Comparison of ENCODE assay signal across 9 cellular contexts in genomic region chr11:93738647-93739081, GRCh38. TPM values are rescaled to one million over a fixed set of nuclear protein-coding genes. Genes with fewer than 3 reads are reported as not detected.
A peak's percentile ranks its signal among the peaks of the same experiment; 100 is the strongest.
DNase-seq lines count a peak whose midpoint lies in the region; ATAC-seq and TF ChIP-seq lines count a peak whose summit lies in the region.
"Had no signal": no experiment of that assay in that cellular context is flagged by ENCODE, and none has a peak within 500 bp of the region (broad histone marks: within the 10 kb centered on the region; RNA-seq: fewer than 3 reads in every experiment).

No MANE protein-coding gene starts in this region.

- TF ChIP-seq CTCF in Caco-2 (IDR thresholded peaks at IDR 0.05; ENCODE audit: insufficient read depth in 1 of 2, low read depth in 1 of 2, low read length in 1 of 2, severe bottlenecking in 1 of 2, unreplicated experiment in 1 of 2) (no peak), LNCaP clone FGC (IDR thresholded peaks at IDR 0.05; ENCODE audit: control insufficient read depth, extremely low read depth, insufficient read depth) (no peak), MCF 10A (IDR thresholded peaks at IDR 0.05; ENCODE audit: unreplicated experiment) (no peak)

- H3K27me3 Mint-ChIP-seq in Caco-2 (ENCODE audit: insufficient read depth, unreplicated experiment) (no peaks in the 10 kb centered on the region), MCF 10A (ENCODE audit: insufficient read depth, unreplicated experiment) (no peaks in the 10 kb centered on the region)

- ATAC-seq in GM19324 (IDR thresholded peaks at IDR 0.05; ENCODE audit: low FRiP score, unreplicated experiment), result no peak

- intact Hi-C loops in Caco-2 (cut with micrococcal nuclease; ENCODE audit: unreplicated experiment) (no loop called here), MCF 10A (cut with micrococcal nuclease) (no loop called here)

- H3K4me1 ChIP-seq in Caco-2 (peaks cover 41% of the 10 kb centered on the region), mucosa of stomach (ENCODE audit: control insufficient read depth, insufficient read depth, low read length) (peaks cover 22% of the 10 kb centered on the region)

- POLR2A ChIA-PET in Caco-2 (lab: Charles Lee), result interaction anchor here (0.7 to 1.1 kb wide), 2 partner anchors 9 to 47 kb away, joined by 3 to 10 read pairs; no protein-coding TSS in a partner anchor
- POLR2A ChIA-PET in MCF 10A (lab: Yijun Ruan, JAX), result interaction anchor here (0.6 to 8.9 kb wide), 11 partner anchors 9 to 767 kb away, joined by 3 to 169 read pairs (median 4); partner anchors contain the start of genes ANKRD49, CEP295, MED17 and MRE11

- H3K27ac Mint-ChIP-seq in Caco-2 (ENCODE audit: unreplicated experiment), result peak overlapping the region; percentile 98
- peak overlapping the region; percentile 99 for H3K27ac Mint-ChIP-seq in MCF 10A (ENCODE audit: low read depth, unreplicated experiment)

- H3K4me3 ChIP-seq in Caco-2 (ENCODE audit: low read depth, low read length) (peak overlapping the region; percentile 74), LNCaP clone FGC (ENCODE audit: low read depth, low read length) (peak overlapping the region; percentile 95), mucosa of stomach (ENCODE audit: low read length) (peak overlapping the region; percentile 1)

- H3K4me3 Mint-ChIP-seq in Caco-2 (ENCODE audit: unreplicated experiment) (peak overlapping the region; percentile 89), MCF 10A (ENCODE audit: unreplicated experiment) (peak overlapping the region; percentile 98)

- H3K4me1 Mint-ChIP-seq in Caco-2 (ENCODE audit: low read depth, unreplicated experiment) (peaks cover 45% of the 10 kb centered on the region), MCF 10A (ENCODE audit: insufficient read depth, unreplicated experiment) (peaks cover 34% of the 10 kb centered on the region)

- CTCF ChIA-PET in Caco-2 (lab: Charles Lee) (no interaction called here), MCF 10A (lab: Yijun Ruan, JAX) (interaction anchor here (0.6 to 1.5 kb wide), 3 partner anchors 18 to 504 kb away, joined by 3 read pairs; no protein-coding TSS in a partner anchor)

- DNase-seq in Caco-2 (no peak), LNCaP clone FGC (ENCODE audit: low read depth) (no peak), MCF 10A (ENCODE audit: unreplicated experiment) (peak; percentile 48), GOT3 (lab: John Stamatoyannopoulos, UW) (no peak), NCI-H345 (lab: John Stamatoyannopoulos, UW) (no peak), globus pallidus (ENCODE audit: low spot score) (no peak)
- DNase-seq: stimulated activated CD4-positive, alpha-beta T cell treated with anti-CD3 and anti-CD28 coated beads, Interleukin-15, amount 100 ng/mL, for 24 hours had no signal

- H3K27me3 ChIP-seq in Caco-2 (replicated peaks; ENCODE audit: control insufficient read depth, insufficient read depth, low read length) (no peaks in the 10 kb centered on the region), mucosa of stomach (ENCODE audit: control insufficient read depth, insufficient read depth, low read length) (no peaks in the 10 kb centered on the region)

- H3K9me3 Mint-ChIP-seq in Caco-2 (ENCODE audit: unreplicated experiment) (no peaks in the 10 kb centered on the region), MCF 10A (ENCODE audit: unreplicated experiment) (no peaks in the 10 kb centered on the region)

- H3K36me3 Mint-ChIP-seq in Caco-2 (ENCODE audit: insufficient read depth, unreplicated experiment) (peaks cover 88% of the 10 kb centered on the region), MCF 10A (ENCODE audit: insufficient read depth, unreplicated experiment) (peaks cover 90% of the 10 kb centered on the region)

- peak overlapping the region; percentile 48 for H3K9ac ChIP-seq in mucosa of stomach (ENCODE audit: low read length)

- peaks cover 18% of the 10 kb centered on the region for H3K36me3 ChIP-seq in Caco-2 (ENCODE audit: control insufficient read depth, insufficient read depth, low read length)
- H3K36me3 ChIP-seq in mucosa of stomach (ENCODE audit: control insufficient read depth, insufficient read depth, low read length), result peaks cover 10% of the 10 kb centered on the region

- H3K9me3 ChIP-seq in Caco-2, result no peaks in the 10 kb centered on the region
- H3K9me3 ChIP-seq in mucosa of stomach (ENCODE audit: control insufficient read depth, low read length), result no peaks in the 10 kb centered on the region

- no TSS peak for BruUV-seq in Caco-2 (replicated peaks; lab: Mats Ljungman, UMichigan)
- BruUV-seq in MCF 10A (replicated peaks; lab: Mats Ljungman, UMichigan), result no TSS peak

RNA-seq across cellular contexts. Expression of gene TAF1D, which starts 2.6 kb away (rescaled TPM):
- total RNA-seq in Caco-2 (2022) (354 and 376 TPM in 2 replicates), MCF 10A (2022) (165 and 212 TPM in 2 replicates)

RNA-seq across cellular contexts. Expression of gene C11orf54, which starts 2.8 kb away (rescaled TPM):
- total RNA-seq in Caco-2 (2022) (20.7 and 21.5 TPM in 2 replicates), MCF 10A (2022) (13.8 and 23.1 TPM in 2 replicates)

RNA-seq across cellular contexts. Expression of gene MED17, which starts 45.4 kb away (rescaled TPM):
- total RNA-seq in Caco-2 (2022) (54.0 and 63.5 TPM in 2 replicates), MCF 10A (2022) (42.2 and 43.9 TPM in 2 replicates)

Comparison
In these comparisons a context has a peak if more than half of its experiments do, and no peak if none do; other contexts are left out.
1. H3K4me3 ChIP-seq: peak in every context shown above with its lines; median percentile 95 in LNCaP clone FGC; 74 in Caco-2; 1 in mucosa of stomach.